ENCODE assay signal across 1 cellular context in the genomic region with DNA sequence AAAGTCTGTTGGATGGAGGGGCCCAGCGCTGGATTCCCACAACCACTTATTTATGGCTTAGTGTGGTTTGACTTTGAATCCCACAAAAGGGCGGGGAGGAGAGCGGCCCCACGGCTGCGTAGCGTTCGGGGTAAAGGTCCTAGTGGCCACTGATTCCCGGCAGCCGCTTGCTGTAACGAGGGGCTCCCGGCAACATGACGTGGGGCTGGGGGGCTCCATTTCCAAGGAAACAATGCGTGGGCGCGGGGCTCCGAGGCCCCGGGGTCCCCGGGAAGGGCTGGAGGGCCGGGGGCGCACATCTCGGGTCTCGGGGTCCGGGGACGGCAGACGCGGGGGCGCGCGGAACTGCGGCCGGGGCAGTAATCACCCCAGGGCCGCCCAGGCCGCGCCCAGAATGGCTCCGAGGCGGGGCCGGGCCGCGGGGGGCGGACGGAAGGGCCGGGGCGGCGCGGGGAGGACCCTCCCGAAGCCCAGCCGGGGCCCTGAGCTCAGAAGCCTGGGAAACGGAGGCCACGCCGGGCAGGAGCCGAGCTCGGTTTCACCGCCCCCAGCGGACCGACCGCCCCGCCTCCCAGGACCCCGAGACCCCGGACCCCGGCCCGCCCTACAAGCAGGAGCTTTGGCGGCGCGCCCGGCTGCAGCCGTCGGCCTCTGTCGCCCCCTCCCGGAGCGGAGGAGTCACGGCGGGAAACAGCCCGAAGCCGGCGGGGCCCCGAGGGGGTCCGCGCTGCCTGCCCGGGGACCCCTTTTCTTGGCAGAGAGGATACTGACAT.
TF ChIP-seq lines count a peak whose summit lies in the region.

No MANE protein-coding gene starts in this region.

TF ChIP-seq in GM23338, 12 proteins besides CTCF, POLR2A, EP300 and RAD21 (continued from another document):
- TF ChIP-seq EZH2phosphoT487 (IDR thresholded peaks at IDR 0.05; ENCODE audit: unreplicated experiment) (no peak), CREB1 (CRISPR knock-in tag; IDR thresholded peaks at IDR 0.05; ENCODE audit: low read depth) (0 out of 2 replicates have a peak, but pooled peaks have one; percentile 14), POLR2AphosphoS5 (IDR thresholded peaks at IDR 0.05; ENCODE audit: low read depth) (peak; percentile 67)
